ENCODE assay signal across 13 cellular contexts in genomic region chr17:59696682-59697277, GRCh38. TPM values are rescaled to one million over a fixed set of nuclear protein-coding genes. Genes with fewer than 3 reads are reported as not detected.
DNase-seq lines count a peak whose midpoint lies in the region; ATAC-seq and TF ChIP-seq lines count a peak whose summit lies in the region.
"Had no signal": no experiment of that assay in that cellular context is flagged by ENCODE, and none has a peak within 500 bp of the region (broad histone marks: within the 10 kb centered on the region; RNA-seq: fewer than 3 reads in every experiment).

No MANE protein-coding gene starts in this region.

- H3K4me1 ChIP-seq in adipocyte (ENCODE audit: control insufficient read depth, insufficient read depth, low read length): peaks cover 41% of the 10 kb centered on the region
- H3K4me1 ChIP-seq: thyroid gland had no signal

- ATAC-seq in GM21786 (IDR thresholded peaks at IDR 0.05; ENCODE audit: unreplicated experiment) (peak; percentile 56), GM18868 (IDR thresholded peaks at IDR 0.05; ENCODE audit: unreplicated experiment) (no peak)
- ATAC-seq: activated CD8-positive, alpha-beta memory T cell treated with anti-CD3 and anti-CD28 coated beads, Interleukin-2, amount 10 ng/mL, durations not matched to agents 7 days and 5 days had no signal

- H3K36me3 Mint-ChIP-seq in Calu3 (ENCODE audit: insufficient read depth, unreplicated experiment): peaks cover 74% of the 10 kb centered on the region
- peaks cover 80% of the 10 kb centered on the region for H3K36me3 Mint-ChIP-seq in nephron progenitor cell (ENCODE audit: low read depth)

- H3K27me3 Mint-ChIP-seq in Calu3 (ENCODE audit: unreplicated experiment) (no peaks in the 10 kb centered on the region), nephron progenitor cell (ENCODE audit: low read depth, poor library complexity) (no peaks in the 10 kb centered on the region)
- H3K27me3 Mint-ChIP-seq: activated CD8-positive, alpha-beta memory T cell treated with anti-CD3 and anti-CD28 coated beads, Interleukin-2, amount 10 ng/mL, durations not matched to agents 7 days and 5 days had no signal

- H3K36me3 ChIP-seq in adipocyte (ENCODE audit: control insufficient read depth, insufficient read depth, low read length, severe bottlenecking): peaks cover 79% of the 10 kb centered on the region

- peaks cover 14% of the 10 kb centered on the region for H3K4me1 Mint-ChIP-seq in Calu3 (ENCODE audit: low read depth, unreplicated experiment)
- H3K4me1 Mint-ChIP-seq in nephron progenitor cell: peaks cover 16% of the 10 kb centered on the region

- no peak overlapping the region for H3K4me3 ChIP-seq in adipocyte (ENCODE audit: low read length)
- H3K4me3 ChIP-seq: HAP-1, MG63, thyroid gland had no signal

- no peak overlapping the region for H3K27ac ChIP-seq in substantia nigra (ENCODE audit: low read depth, low read length, poor library complexity, severe bottlenecking)
- H3K27ac ChIP-seq: thyroid gland had no signal

- CTCF ChIA-PET in Calu3 (lab: Charles Lee): no interaction called here

- no peaks in the 10 kb centered on the region for H3K27me3 ChIP-seq in adipocyte (replicated peaks; ENCODE audit: control insufficient read depth, insufficient read depth, low read length)
- H3K27me3 ChIP-seq: MG63, thyroid gland had no signal

- no peaks in the 10 kb centered on the region for H3K9me3 Mint-ChIP-seq in Calu3 (ENCODE audit: low read depth, unreplicated experiment)
- no peaks in the 10 kb centered on the region for H3K9me3 Mint-ChIP-seq in nephron progenitor cell

- no TSS peak for BruUV-seq in Calu3 (replicated peaks; lab: Mats Ljungman, UMichigan)

- H3K9me3 ChIP-seq in adipocyte (ENCODE audit: control insufficient read depth, low read length): no peaks in the 10 kb centered on the region
- H3K9me3 ChIP-seq: HAP-1, MG63, thyroid gland had no signal

- intact Hi-C loops in Calu3 (cut with micrococcal nuclease; ENCODE audit: unreplicated experiment): loop anchor here (10.0 kb wide), 1 partner anchor 52 kb away; no protein-coding TSS in a partner anchor

- no peak for DNase-seq in Calu3
- no peak for DNase-seq in adipocyte (ENCODE audit: low read depth)
- no peak for DNase-seq in nephron progenitor cell
- DNase-seq in substantia nigra (lab: John Stamatoyannopoulos, UW): no peak
- DNase-seq in NCI-H146 treated with DMSO at 0.1 percent for 48 hours (lab: John Stamatoyannopoulos, UW; ENCODE audit: unreplicated experiment): no peak
- DNase-seq: activated CD8-positive, alpha-beta memory T cell treated with anti-CD3 and anti-CD28 coated beads, Interleukin-2, amount 10 ng/mL, durations not matched to agents 7 days and 5 days; amygdala; MG63; NCI-H2171 treated with DMSO at 0.1 percent for 48 hours; thyroid gland had no signal

- peak overlapping the region; percentile 44 for H3K9ac ChIP-seq in adipocyte (ENCODE audit: low read length)

- TF ChIP-seq CTCF in Calu3 (IDR thresholded peaks at IDR 0.05; ENCODE audit: unreplicated experiment): no peak
- TF ChIP-seq CTCF in nephron progenitor cell (IDR thresholded peaks at IDR 0.05): no peak

- H3K4me3 Mint-ChIP-seq in Calu3 (ENCODE audit: low read depth, unreplicated experiment): no peak overlapping the region
- no peak overlapping the region for H3K4me3 Mint-ChIP-seq in nephron progenitor cell
- H3K4me3 Mint-ChIP-seq: activated CD8-positive, alpha-beta memory T cell treated with anti-CD3 and anti-CD28 coated beads, Interleukin-2, amount 10 ng/mL, durations not matched to agents 7 days and 5 days had no signal

- H3K27ac Mint-ChIP-seq in Calu3 (ENCODE audit: unreplicated experiment) (peak overlapping the region; percentile 66), nephron progenitor cell (peak overlapping the region; percentile 84)

RNA-seq across cellular contexts. Expression of gene PTRH2, which starts 10.4 kb away (rescaled TPM):
- total RNA-seq in Calu3 (2022): 29.8 and 32.3 TPM in 2 replicates

RNA-seq across cellular contexts. Expression of gene VMP1, which starts 10.7 kb away (rescaled TPM):
- 306 and 315 TPM in 2 replicates for total RNA-seq in Calu3 (2022)
